Comparison of ENCODE assay signal across 7 cellular contexts in genomic region chr15:63487758-63488431, GRCh38. TPM values are rescaled to one million over a fixed set of nuclear protein-coding genes. Genes with fewer than 3 reads are reported as not detected.
A peak's percentile ranks its signal among the peaks of the same experiment; 100 is the strongest.
DNase-seq lines count a peak whose midpoint lies in the region; ATAC-seq and TF ChIP-seq lines count a peak whose summit lies in the region.
"Not testable (repeated sequence)": the region's sequence is repeated elsewhere in the genome, so short reads cannot be mapped to it uniquely, and the experiment has no call there.

No MANE protein-coding gene starts in this region.

- H3K4me3 Mint-ChIP-seq in activated B cell treated with CpG ODN at 0.5 μM for 24 hours = not testable (repeated sequence)
- H3K4me3 Mint-ChIP-seq in central memory CD8-positive, alpha-beta T cell = peak overlapping the region; percentile 51

- H3K36me3 ChIP-seq in BLaER1 treated with 17β-estradiol and CSF1 and Interleukin-3, amounts not matched to agents 10 nM and 100 nM; left lung; neutrophil: not testable (repeated sequence)

- peak overlapping the region in 1 of 10 experiments; percentile 14; a peak in 1 of 20 replicates for H3K4me3 ChIP-seq in BLaER1 treated with 17β-estradiol and CSF1 and Interleukin-3, amounts not matched to agents 10 nM and 100 nM
- H3K4me3 ChIP-seq in HL-60 (replicated peaks; ENCODE audit: insufficient read depth, low read length); left lung: not testable (repeated sequence)
- H3K4me3 ChIP-seq in neutrophil (ENCODE audit: low read depth in 1 of 2, low read length in 1 of 2) = peak overlapping the region; percentile 46 to 61

- not testable (repeated sequence) for H4K20me1 ChIP-seq in BLaER1 treated with 17β-estradiol and CSF1 and Interleukin-3, amounts not matched to agents 10 nM and 100 nM

- CTCF ChIA-PET in activated B cell treated with CpG ODN at 0.5 μM for 24 hours (lab: Charles Lee) = interaction anchor here (0.7 to 5.4 kb wide), 20 partner anchors 9 to 122 kb away, joined by 3 to 103 read pairs (median 5); partner anchors contain the start of gene USP3

- not testable (repeated sequence) for H3K9me3 Mint-ChIP-seq in activated B cell treated with CpG ODN at 0.5 μM for 24 hours; central memory CD8-positive, alpha-beta T cell

- not testable (repeated sequence) for ATAC-seq in activated B cell treated with CpG ODN at 0.5 μM for 24 hours (ENCODE audit: low read depth); central memory CD8-positive, alpha-beta T cell (replicated peaks; ENCODE audit: extremely low read depth, poor library complexity, severe bottlenecking)
- ATAC-seq in left lung = peak; percentile 10

- not testable (repeated sequence) for H3K9me3 ChIP-seq in BLaER1 treated with 17β-estradiol and CSF1 and Interleukin-3, amounts not matched to agents 10 nM and 100 nM (replicated peaks in 1 of 11); left lung; neutrophil

- not testable (repeated sequence) for H3K36me3 Mint-ChIP-seq in activated B cell treated with CpG ODN at 0.5 μM for 24 hours (ENCODE audit: low read depth); central memory CD8-positive, alpha-beta T cell (ENCODE audit: insufficient read depth)

- DNase-seq in HL-60 (ENCODE audit: low read depth in 1 of 2, low spot score in 1 of 2) = peak; percentile 61 to 71
- peak; percentile 29 for DNase-seq in NK-92 treated with Interleukin-12 subunit alpha and Interleukin-12 subunit beta, amount 100 ng/mL, for 24 hours (lab: John Stamatoyannopoulos, UW)
- not testable (repeated sequence) for DNase-seq in activated B cell treated with CpG ODN at 0.5 μM for 24 hours; central memory CD8-positive, alpha-beta T cell (ENCODE audit: low spot score in 2 of 2); left lung

- intact Hi-C loops in activated B cell treated with CpG ODN at 0.5 μM for 24 hours (cut with micrococcal nuclease) = loop anchor here (1.0 to 2.0 kb wide), 5 partner anchors 9 to 21 kb away; partner anchors contain the start of gene USP3
- intact Hi-C loops in left lung (cut with DNase I) = not testable (repeated sequence)

- not testable (repeated sequence) for TF ChIP-seq CTCF in HL-60 (IDR thresholded peaks at IDR 0.05; ENCODE audit: insufficient read depth, low read length); activated B cell treated with CpG ODN at 0.5 μM for 24 hours (IDR thresholded peaks at IDR 0.05); left lung (IDR thresholded peaks at IDR 0.05); neutrophil (IDR thresholded peaks at IDR 0.05)

- H3K27me3 ChIP-seq in BLaER1 treated with 17β-estradiol and CSF1 and Interleukin-3, amounts not matched to agents 10 nM and 100 nM; HL-60 (ENCODE audit: insufficient read depth, poor library complexity, severe bottlenecking); left lung; neutrophil: not testable (repeated sequence)

- peaks cover 62 to 100% (median 96%) of the 10 kb centered on the region in 10 experiments for H3K4me1 ChIP-seq in BLaER1 treated with 17β-estradiol and CSF1 and Interleukin-3, amounts not matched to agents 10 nM and 100 nM
- H3K4me1 ChIP-seq in left lung = peaks cover 19 to 96% of the 10 kb centered on the region in 2 donors
- H3K4me1 ChIP-seq in neutrophil (ENCODE audit: control insufficient read depth in 1 of 2, insufficient read depth in 1 of 2, low read depth in 1 of 2, low read length in 1 of 2) = peaks cover 89 to 93% of the 10 kb centered on the region in 2 experiments

- H3K27ac Mint-ChIP-seq in activated B cell treated with CpG ODN at 0.5 μM for 24 hours = peak overlapping the region; percentile 41
- not testable (repeated sequence) for H3K27ac Mint-ChIP-seq in central memory CD8-positive, alpha-beta T cell (ENCODE audit: low read depth)

- peak overlapping the region; percentile 4 to 96 (median 76); a peak in 20 of 22 replicates for H3K4me2 ChIP-seq in BLaER1 treated with 17β-estradiol and CSF1 and Interleukin-3, amounts not matched to agents 10 nM and 100 nM

- POLR2A ChIA-PET in activated B cell treated with CpG ODN at 0.5 μM for 24 hours (lab: Charles Lee) = interaction anchor here (0.7 to 7.6 kb wide), 6 partner anchors 6 to 25 kb away, joined by 3 to 282 read pairs (median 52); partner anchors contain the start of gene USP3

- H3K9ac ChIP-seq in BLaER1 treated with 17β-estradiol and CSF1 and Interleukin-3, amounts not matched to agents 10 nM and 100 nM = peak overlapping the region in 7 of 11 experiments; percentile 30 to 55 (median 45); a peak in 12 of 22 replicates

- H3K27me3 Mint-ChIP-seq in activated B cell treated with CpG ODN at 0.5 μM for 24 hours; central memory CD8-positive, alpha-beta T cell: not testable (repeated sequence)

- peaks cover 83% of the 10 kb centered on the region for H3K4me1 Mint-ChIP-seq in activated B cell treated with CpG ODN at 0.5 μM for 24 hours
- peaks cover 46% of the 10 kb centered on the region for H3K4me1 Mint-ChIP-seq in central memory CD8-positive, alpha-beta T cell

- peak overlapping the region; percentile 14 to 100 (median 100); a peak in 18 of 22 replicates for H3K27ac ChIP-seq in BLaER1 treated with 17β-estradiol and CSF1 and Interleukin-3, amounts not matched to agents 10 nM and 100 nM
- not testable (repeated sequence) for H3K27ac ChIP-seq in HL-60 (replicated peaks)
- peak overlapping the region in 1 of 2 donors; percentile 97 for H3K27ac ChIP-seq in left lung
- H3K27ac ChIP-seq in neutrophil = peak overlapping the region; percentile 99

RNA-seq across cellular contexts. Expression of gene USP3, which starts 16.5 kb away (rescaled TPM):
- total RNA-seq in activated B cell treated with CpG ODN at 0.5 μM for 24 hours = 92.7 and 110 TPM in 2 replicates
- total RNA-seq in left lung = 10 to 100 TPM; 53.5 to 80.7 TPM
